Comparison of ENCODE assay signal across 13 cellular contexts in genomic region chr12:89883630-89884364, GRCh38.
DNase-seq lines count a peak whose midpoint lies in the region; TF ChIP-seq lines count a peak whose summit lies in the region.
"Had no signal": no experiment of that assay in that cellular context is flagged by ENCODE, and none has a peak within 500 bp of the region (broad histone marks: within the 10 kb centered on the region; RNA-seq: fewer than 3 reads in every experiment).

No MANE protein-coding gene starts in this region.

- H3K4me1 ChIP-seq in ascending aorta, result no peaks in the 10 kb centered on the region
- H3K4me1 ChIP-seq: foreskin keratinocyte, thyroid gland had no signal

- no peaks in the 10 kb centered on the region for H3K27me3 ChIP-seq in ascending aorta
- H3K27me3 ChIP-seq: foreskin keratinocyte, thyroid gland had no signal

- peak; percentile 56 for DNase-seq in activated CD4-positive, alpha-beta T cell treated with anti-CD3 and anti-CD28 coated beads, Interleukin-2, amount 10 ng/mL, durations not matched to agents 24 days and 14 days
- no peak for DNase-seq in activated CD4-positive, alpha-beta T cell treated with anti-CD3 and anti-CD28 coated beads for 1 hour
- DNase-seq in NCI-H748 (lab: John Stamatoyannopoulos, UW; ENCODE audit: unreplicated experiment) (peak; percentile 95), fibroblast of mammary gland (ENCODE audit: low read depth) (peak; percentile 44), superior temporal gyrus (ENCODE audit: extremely low spot score) (peak; percentile 35), ascending aorta (ENCODE audit: low spot score in 2 of 2) (no peak), retina (no peak), NCI-H187 treated with DMSO at 0.1 percent for 48 hours (lab: John Stamatoyannopoulos, UW) (no peak)
- DNase-seq: 8988T; foreskin keratinocyte; OCI-M1; stimulated activated CD4-positive, alpha-beta T cell treated with anti-CD3 and anti-CD28 coated beads, Interleukin-4, amount 100 ng/mL, for 4 hours; thyroid gland had no signal

- TF ChIP-seq CTCF in fibroblast of mammary gland (conservative IDR thresholded peaks at IDR 0.05; ENCODE audit: control insufficient read depth, insufficient read depth, low read depth, low read length) (no peak), ascending aorta (IDR thresholded peaks at IDR 0.05) (no peak)

- no peak overlapping the region for H3K27ac Mint-ChIP-seq in activated CD4-positive, alpha-beta T cell treated with anti-CD3 and anti-CD28 coated beads, Interleukin-2, amount 10 ng/mL, durations not matched to agents 24 days and 14 days

- no peaks in the 10 kb centered on the region for H3K9me3 ChIP-seq in ascending aorta
- H3K9me3 ChIP-seq: thyroid gland had no signal

- H3K4me1 Mint-ChIP-seq in activated CD4-positive, alpha-beta T cell treated with anti-CD3 and anti-CD28 coated beads, Interleukin-2, amount 10 ng/mL, durations not matched to agents 24 days and 14 days, result peaks cover 24% of the 10 kb centered on the region

- peaks cover 5% of the 10 kb centered on the region for H3K36me3 Mint-ChIP-seq in activated CD4-positive, alpha-beta T cell treated with anti-CD3 and anti-CD28 coated beads, Interleukin-2, amount 10 ng/mL, durations not matched to agents 24 days and 14 days (ENCODE audit: low read depth)

- no peak overlapping the region for H3K27ac ChIP-seq in ascending aorta
- H3K27ac ChIP-seq: foreskin keratinocyte, thyroid gland had no signal

- no peak overlapping the region for H3K4me3 ChIP-seq in fibroblast of mammary gland (ENCODE audit: control insufficient read depth, low read depth, low read length)
- H3K4me3 ChIP-seq in ascending aorta, result no peak overlapping the region
- H3K4me3 ChIP-seq: thyroid gland had no signal

- intact Hi-C loops in activated CD4-positive, alpha-beta T cell treated with anti-CD3 and anti-CD28 coated beads, Interleukin-2, amount 10 ng/mL, durations not matched to agents 24 days and 14 days (cut with micrococcal nuclease), result loop anchor here (2.0 kb wide), 1 partner anchor 127 kb away; no protein-coding TSS in a partner anchor
- intact Hi-C loops in ascending aorta (cut with DNase I), result no loop called here

- no peaks in the 10 kb centered on the region for H3K27me3 Mint-ChIP-seq in activated CD4-positive, alpha-beta T cell treated with anti-CD3 and anti-CD28 coated beads, Interleukin-2, amount 10 ng/mL, durations not matched to agents 24 days and 14 days

- no peak overlapping the region for H3K4me3 Mint-ChIP-seq in activated CD4-positive, alpha-beta T cell treated with anti-CD3 and anti-CD28 coated beads, Interleukin-2, amount 10 ng/mL, durations not matched to agents 24 days and 14 days

- H3K9me3 Mint-ChIP-seq in activated CD4-positive, alpha-beta T cell treated with anti-CD3 and anti-CD28 coated beads, Interleukin-2, amount 10 ng/mL, durations not matched to agents 24 days and 14 days, result peaks cover 7% of the 10 kb centered on the region

- no peaks in the 10 kb centered on the region for H3K36me3 ChIP-seq in ascending aorta
- H3K36me3 ChIP-seq: thyroid gland had no signal

Comparison
In these comparisons a context has a peak if more than half of its experiments do, and no peak if none do; other contexts are left out.
1. DNase-seq: peak in activated CD4-positive, alpha-beta T cell treated with anti-CD3 and anti-CD28 coated beads, Interleukin-2, amount 10 ng/mL, durations not matched to agents 24 days and 14 days (single experiment), NCI-H748 (single experiment), fibroblast of mammary gland (single experiment) and superior temporal gyrus (single experiment); none in activated CD4-positive, alpha-beta T cell treated with anti-CD3 and anti-CD28 coated beads for 1 hour (single experiment), ascending aorta (0 of 2), retina (single experiment) and NCI-H187 treated with DMSO at 0.1 percent for 48 hours (single experiment).